ENCODE assay signal across 13 cellular contexts in the genomic region with DNA sequence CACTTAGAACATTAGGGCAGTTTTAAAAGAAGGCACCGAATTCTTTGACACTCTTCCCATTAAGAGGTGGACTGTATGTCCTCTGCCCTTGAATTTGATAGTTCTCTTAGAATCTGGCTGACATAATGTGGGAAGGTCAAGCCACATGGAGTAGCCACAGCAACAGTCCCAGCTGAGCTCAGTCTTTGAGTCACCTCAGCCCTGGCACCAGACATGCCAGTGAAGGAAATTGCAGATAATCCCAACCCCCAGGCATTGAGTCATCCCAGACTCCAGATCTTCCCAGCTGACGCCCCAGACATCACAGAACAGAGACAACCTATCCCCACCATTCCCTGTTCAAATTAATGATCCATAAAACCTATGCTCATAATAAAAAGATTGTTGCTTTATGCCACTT.
DNase-seq lines count a peak whose midpoint lies in the region; ATAC-seq and TF ChIP-seq lines count a peak whose summit lies in the region.
"Had no signal": no experiment of that assay in that cellular context is flagged by ENCODE, and none has a peak within 500 bp of the region (broad histone marks: within the 10 kb centered on the region; RNA-seq: fewer than 3 reads in every experiment).

No MANE protein-coding gene starts in this region.

- H3K4ac ChIP-seq in IMR-90 (ENCODE audit: low read depth, low read length) = no peak overlapping the region

- H3K4me1 Mint-ChIP-seq in effector memory CD8-positive, alpha-beta T cell (ENCODE audit: low read depth in 2 of 2) = no peaks in the 10 kb centered on the region
- no peaks in the 10 kb centered on the region for H3K4me1 Mint-ChIP-seq in activated CD8-positive, alpha-beta T cell treated with anti-CD3 and anti-CD28 coated beads for 36 hours (ENCODE audit: low read depth)
- H3K4me1 Mint-ChIP-seq: activated CD4-positive, alpha-beta memory T cell treated with anti-CD3 and anti-CD28 coated beads, Interleukin-2, amount 10 ng/mL, durations not matched to agents 7 days and 5 days; CD8-positive, alpha-beta memory T cell had no signal

- ATAC-seq in IMR-90 (ENCODE audit: low read depth) = peak; percentile 72
- ATAC-seq in effector memory CD8-positive, alpha-beta T cell (replicated peaks) = no peak
- no peak for ATAC-seq in activated CD8-positive, alpha-beta T cell treated with anti-CD3 and anti-CD28 coated beads for 36 hours
- ATAC-seq: activated naive CD4-positive, alpha-beta T cell treated with anti-CD3 and anti-CD28 coated beads, Interleukin-2, amount 50 U/mL, for 72 hours had no signal

- H3K56ac ChIP-seq in IMR-90 (ENCODE audit: extremely low read depth, insufficient read depth, low read length) = no peak overlapping the region

- no peak overlapping the region for H4K8ac ChIP-seq in IMR-90 (ENCODE audit: low read depth in 2 of 2, low read length in 2 of 2)

- POLR2A ChIA-PET in IMR-90 (lab: Charles Lee; ENCODE audit: unreplicated experiment) = no interaction called here
- POLR2A ChIA-PET in activated CD8-positive, alpha-beta T cell treated with anti-CD3 and anti-CD28 coated beads for 36 hours (lab: Charles Lee) = no interaction called here

- no peak overlapping the region for H3K4me2 ChIP-seq in IMR-90 (ENCODE audit: low read depth, low read length)

- no peak overlapping the region for H2BK5ac ChIP-seq in IMR-90 (ENCODE audit: low read depth, low read length, poor library complexity, severe bottlenecking)

- no peaks in the 10 kb centered on the region for H3K79me1 ChIP-seq in IMR-90 (ENCODE audit: low read depth in 1 of 2, low read length in 2 of 2)

- no peaks in the 10 kb centered on the region for H3K9me3 ChIP-seq in IMR-90 (ENCODE audit: control insufficient read depth, insufficient read depth, low read length)
- H3K9me3 ChIP-seq: upper lobe of left lung had no signal

- no peak overlapping the region for H2AK5ac ChIP-seq in IMR-90 (ENCODE audit: low read depth, low read length)

- H3K9ac ChIP-seq in IMR-90 (ENCODE audit: low read depth, low read length) = no peak overlapping the region

- no peaks in the 10 kb centered on the region for H3K9me3 Mint-ChIP-seq in effector memory CD8-positive, alpha-beta T cell
- H3K9me3 Mint-ChIP-seq in activated CD8-positive, alpha-beta T cell treated with anti-CD3 and anti-CD28 coated beads for 36 hours = no peaks in the 10 kb centered on the region
- H3K9me3 Mint-ChIP-seq: activated CD4-positive, alpha-beta memory T cell treated with anti-CD3 and anti-CD28 coated beads, Interleukin-2, amount 10 ng/mL, durations not matched to agents 7 days and 5 days; activated naive CD4-positive, alpha-beta T cell treated with anti-CD3 and anti-CD28 coated beads, Interleukin-2, amount 50 U/mL, for 72 hours; CD8-positive, alpha-beta memory T cell had no signal

- no peak overlapping the region for H4K5ac ChIP-seq in IMR-90 (ENCODE audit: low read depth, low read length)

- H3K27ac Mint-ChIP-seq in effector memory CD8-positive, alpha-beta T cell = no peak overlapping the region
- no peak overlapping the region for H3K27ac Mint-ChIP-seq in activated CD8-positive, alpha-beta T cell treated with anti-CD3 and anti-CD28 coated beads for 36 hours
- H3K27ac Mint-ChIP-seq: activated CD4-positive, alpha-beta memory T cell treated with anti-CD3 and anti-CD28 coated beads, Interleukin-2, amount 10 ng/mL, durations not matched to agents 7 days and 5 days; activated naive CD4-positive, alpha-beta T cell treated with anti-CD3 and anti-CD28 coated beads, Interleukin-2, amount 50 U/mL, for 72 hours; CD8-positive, alpha-beta memory T cell had no signal

- TF ChIP-seq CTCF in IMR-90 (conservative IDR thresholded peaks at IDR 0.05; ENCODE audit: low read depth, low read length) = no peak
- no peak for TF ChIP-seq CTCF in astrocyte of the spinal cord (IDR thresholded peaks at IDR 0.05; ENCODE audit: low read depth, low read length)
- TF ChIP-seq CTCF in activated CD8-positive, alpha-beta T cell treated with anti-CD3 and anti-CD28 coated beads for 36 hours (IDR thresholded peaks at IDR 0.05) = no peak

- DNase-seq in AG20443 (ENCODE audit: low spot score) (peak; percentile 78), IMR-90 (peak; percentile 48), astrocyte of the spinal cord (ENCODE audit: low read depth, low spot score) (peak; percentile 51), kidney tubule cell (ENCODE audit: low spot score) (peak; percentile 94), NCI-H2227 (lab: John Stamatoyannopoulos, UW; ENCODE audit: unreplicated experiment) (no peak)
- DNase-seq in activated CD4-positive, alpha-beta T cell treated with anti-CD3 and anti-CD28 coated beads for 4 hours = no peak
- DNase-seq in effector memory CD8-positive, alpha-beta T cell = no peak
- DNase-seq in activated CD8-positive, alpha-beta T cell treated with anti-CD3 and anti-CD28 coated beads for 36 hours = no peak
- DNase-seq: activated CD4-positive, alpha-beta memory T cell treated with anti-CD3 and anti-CD28 coated beads, Interleukin-2, amount 10 ng/mL, durations not matched to agents 7 days and 5 days; CD8-positive, alpha-beta memory T cell; NCI-H748 treated with DMSO at 0.1 percent for 48 hours; upper lobe of left lung had no signal

- H2AK9ac ChIP-seq in IMR-90 (replicated peaks; ENCODE audit: low read depth, low read length, poor library complexity) = no peak overlapping the region

- in situ Hi-C loops in IMR-90 (cut with MboI; ENCODE audit: low sequenced_read_pairs) = no loop called here
- in situ Hi-C loops in astrocyte of the spinal cord (cut with HindIII; ENCODE audit: low sequenced_read_pairs) = no loop called here

- H3K23ac ChIP-seq in IMR-90 (ENCODE audit: low read depth, low read length) = no peak overlapping the region

- no peak overlapping the region for H3K4me3 Mint-ChIP-seq in effector memory CD8-positive, alpha-beta T cell
- H3K4me3 Mint-ChIP-seq in activated CD8-positive, alpha-beta T cell treated with anti-CD3 and anti-CD28 coated beads for 36 hours = no peak overlapping the region
- H3K4me3 Mint-ChIP-seq: activated CD4-positive, alpha-beta memory T cell treated with anti-CD3 and anti-CD28 coated beads, Interleukin-2, amount 10 ng/mL, durations not matched to agents 7 days and 5 days; CD8-positive, alpha-beta memory T cell had no signal

- H3K36me3 Mint-ChIP-seq in effector memory CD8-positive, alpha-beta T cell (ENCODE audit: insufficient read depth) = no peaks in the 10 kb centered on the region
- no peaks in the 10 kb centered on the region for H3K36me3 Mint-ChIP-seq in activated CD8-positive, alpha-beta T cell treated with anti-CD3 and anti-CD28 coated beads for 36 hours (ENCODE audit: low read depth)

- TF ChIP-seq RAD21 in IMR-90 (IDR thresholded peaks at IDR 0.05; ENCODE audit: low read length) = no peak

- no peak overlapping the region for H2BK20ac ChIP-seq in IMR-90 (ENCODE audit: low read depth, low read length)

- no CpG with 5 or more reads among the region's 2 CpGs for WGBS in IMR-90 (ENCODE audit: extremely low coverage in 2 of 2, insufficient read length in 1 of 2), 2 experiments

- no peaks in the 10 kb centered on the region for H3K9me1 ChIP-seq in IMR-90 (ENCODE audit: insufficient read depth, low read length)

- no peaks in the 10 kb centered on the region for H3K4me1 ChIP-seq in IMR-90 (ENCODE audit: control insufficient read depth, insufficient read depth, low read length)
- H3K4me1 ChIP-seq: upper lobe of left lung had no signal

- dilution Hi-C loops in IMR-90 (cut with HindIII; ENCODE audit: low sequenced_read_pairs, unreplicated experiment) = no loop called here

- H4K91ac ChIP-seq in IMR-90 (ENCODE audit: insufficient read depth, low read depth, low read length) = no peak overlapping the region

- no peak overlapping the region for H2BK120ac ChIP-seq in IMR-90 (ENCODE audit: low read depth, low read length)

- peaks cover 0 to 6% of the 10 kb centered on the region in 2 donors for H3K27me3 Mint-ChIP-seq in effector memory CD8-positive, alpha-beta T cell
- no peaks in the 10 kb centered on the region for H3K27me3 Mint-ChIP-seq in activated CD8-positive, alpha-beta T cell treated with anti-CD3 and anti-CD28 coated beads for 36 hours
- H3K27me3 Mint-ChIP-seq: activated CD4-positive, alpha-beta memory T cell treated with anti-CD3 and anti-CD28 coated beads, Interleukin-2, amount 10 ng/mL, durations not matched to agents 7 days and 5 days had no signal

- intact Hi-C loops in IMR-90 (cut with micrococcal nuclease) = no loop called here
- intact Hi-C loops in activated CD8-positive, alpha-beta T cell treated with anti-CD3 and anti-CD28 coated beads for 36 hours (cut with micrococcal nuclease) = no loop called here

- no peaks in the 10 kb centered on the region for H4K20me1 ChIP-seq in IMR-90 (ENCODE audit: insufficient read depth, low read length)

- no peaks in the 10 kb centered on the region for H3K27me3 ChIP-seq in IMR-90 (ENCODE audit: control insufficient read depth, insufficient read depth, low read length)
- H3K27me3 ChIP-seq: upper lobe of left lung had no signal

- no peak for TF ChIP-seq POLR2A in IMR-90 (IDR thresholded peaks at IDR 0.05; ENCODE audit: low read depth, low read length)

- H3K4me3 ChIP-seq in IMR-90 (ENCODE audit: insufficient read depth, low read depth, low read length) = no peak overlapping the region
- no peak overlapping the region for H3K4me3 ChIP-seq in astrocyte of the spinal cord (ENCODE audit: low read depth, low read length)
- H3K4me3 ChIP-seq: upper lobe of left lung had no signal

- H3K14ac ChIP-seq in IMR-90 (replicated peaks; ENCODE audit: low read depth, low read length) = no peak overlapping the region

- CTCF ChIA-PET in IMR-90 (lab: Yijun Ruan, JAX) = no interaction called here
- CTCF ChIA-PET in activated CD8-positive, alpha-beta T cell treated with anti-CD3 and anti-CD28 coated beads for 36 hours (lab: Charles Lee) = no interaction called here

- no peak overlapping the region for H2BK15ac ChIP-seq in IMR-90 (ENCODE audit: low read depth, low read length)

- H3K36me3 ChIP-seq in IMR-90 (ENCODE audit: control insufficient read depth, insufficient read depth, low read length) = no peaks in the 10 kb centered on the region
- H3K36me3 ChIP-seq: upper lobe of left lung had no signal

- H2AFZ ChIP-seq in IMR-90 (replicated peaks; ENCODE audit: low read length, poor library complexity) = no peak overlapping the region

- H3K27ac ChIP-seq in IMR-90 (ENCODE audit: insufficient read depth, low read length) = no peak overlapping the region
- H3K27ac ChIP-seq: upper lobe of left lung had no signal

- no TSS peak for BruUV-seq in IMR-90 (replicated peaks; lab: Mats Ljungman, UMichigan)

- no peak overlapping the region for H3K18ac ChIP-seq in IMR-90 (ENCODE audit: low read depth, low read length)

TF ChIP-seq in IMR-90, 13 proteins besides CTCF, POLR2A, EP300 and RAD21 (continues in another document):
- no peak for TF ChIP-seq MAZ (IDR thresholded peaks at IDR 0.05; ENCODE audit: borderline replicate concordance, low read depth, low read length)
- TF ChIP-seq, protein P1, sequence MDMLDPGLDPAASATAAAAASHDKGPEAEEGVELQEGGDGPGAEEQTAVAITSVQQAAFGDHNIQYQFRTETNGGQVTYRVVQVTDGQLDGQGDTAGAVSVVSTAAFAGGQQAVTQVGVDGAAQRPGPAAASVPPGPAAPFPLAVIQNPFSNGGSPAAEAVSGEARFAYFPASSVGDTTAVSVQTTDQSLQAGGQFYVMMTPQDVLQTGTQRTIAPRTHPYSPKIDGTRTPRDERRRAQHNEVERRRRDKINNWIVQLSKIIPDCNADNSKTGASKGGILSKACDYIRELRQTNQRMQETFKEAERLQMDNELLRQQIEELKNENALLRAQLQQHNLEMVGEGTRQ (IDR thresholded peaks at IDR 0.05; ENCODE audit: low read depth, low read length) = no peak

Comparison
In these comparisons a context has a peak if more than half of its experiments do, and no peak if none do; other contexts are left out.
1. DNase-seq: peak in AG20443 (single experiment), IMR-90 (single experiment), astrocyte of the spinal cord (single experiment) and kidney tubule cell (single experiment); none in activated CD4-positive, alpha-beta T cell treated with anti-CD3 and anti-CD28 coated beads for 4 hours (0 of 2), effector memory CD8-positive, alpha-beta T cell (0 of 3), activated CD8-positive, alpha-beta T cell treated with anti-CD3 and anti-CD28 coated beads for 36 hours (single experiment) and NCI-H2227 (single experiment).